In genomic region chr6:25023781-25024180, GRCh38 we compare ENCODE assay signal across 26 cellular contexts.
"Had no signal": no experiment of that assay in that cellular context is flagged by ENCODE, and none has a peak within 500 bp of the region (broad histone marks: within the 10 kb centered on the region; RNA-seq: fewer than 3 reads in every experiment).

No MANE protein-coding gene starts in this region.

- H3K4me2 ChIP-seq: hepatocyte, neural progenitor cell, smooth muscle cell had no signal

- ATAC-seq: heart right ventricle; mucosa of descending colon; naive thymus-derived CD4-positive, alpha-beta T cell; right lobe of liver; stimulated activated memory B cell treated with anti-CD40 and anti-IgM and Interleukin-4, amounts not matched to agents 10 μg/mL and 1 μg/mL and 100 μg/mL, for 72 hours; stimulated activated naive CD8-positive, alpha-beta T cell treated with anti-CD3 and anti-CD28 coated beads, Interleukin-15, amount 100 ng/mL, for 72 hours; upper lobe of right lung had no signal

- H3K4me3 ChIP-seq: heart right ventricle, hepatocyte, left ventricle myocardium inferior, lung, mucosa of descending colon, neural progenitor cell, ovary, right atrium auricular region, right lobe of liver, smooth muscle cell, thyroid gland, transverse colon, upper lobe of right lung had no signal

- H3K27ac Mint-ChIP-seq: nephron progenitor cell, neural progenitor cell, progenitor cell of endocrine pancreas had no signal

- H3K36me3 Mint-ChIP-seq: neural progenitor cell had no signal

- H3K9me3 ChIP-seq: heart right ventricle, left ventricle myocardium inferior, mucosa of descending colon, ovary, right atrium auricular region, right lobe of liver, thyroid gland, transverse colon, upper lobe of right lung had no signal

- H3K4me1 ChIP-seq: left ventricle myocardium inferior, neural progenitor cell, right atrium auricular region, right lobe of liver had no signal

- H3K36me3 ChIP-seq: heart right ventricle, left ventricle myocardium inferior, neural progenitor cell, ovary, right atrium auricular region, right lobe of liver, thyroid gland, transverse colon, upper lobe of right lung had no signal

- H3K27me3 Mint-ChIP-seq: naive thymus-derived CD4-positive, alpha-beta T cell; progenitor cell of endocrine pancreas; stimulated activated memory B cell treated with anti-CD40 and anti-IgM and Interleukin-4, amounts not matched to agents 10 μg/mL and 1 μg/mL and 100 μg/mL, for 72 hours; stimulated activated naive CD8-positive, alpha-beta T cell treated with anti-CD3 and anti-CD28 coated beads, Interleukin-15, amount 100 ng/mL, for 72 hours had no signal

- H3K9ac ChIP-seq: neural progenitor cell had no signal

- H3K9me3 Mint-ChIP-seq: naive thymus-derived CD4-positive, alpha-beta T cell; neural progenitor cell; stimulated activated memory B cell treated with anti-CD40 and anti-IgM and Interleukin-4, amounts not matched to agents 10 μg/mL and 1 μg/mL and 100 μg/mL, for 72 hours; stimulated activated naive CD8-positive, alpha-beta T cell treated with anti-CD3 and anti-CD28 coated beads, Interleukin-15, amount 100 ng/mL, for 72 hours had no signal

- H3K27ac ChIP-seq: heart right ventricle, hepatocyte, left ventricle myocardium inferior, neural progenitor cell, ovary, right atrium auricular region, right lobe of liver, thyroid gland, transverse colon, upper lobe of right lung had no signal

- H3K27me3 ChIP-seq: hepatocyte, neural progenitor cell, ovary, right atrium auricular region, right lobe of liver, thyroid gland, transverse colon, upper lobe of right lung had no signal

- H2AFZ ChIP-seq: hepatocyte, neural progenitor cell had no signal

- DNase-seq: heart right ventricle; islet precursor cell; left ventricle myocardium inferior; midbrain; mucosa of descending colon; naive thymus-derived CD4-positive, alpha-beta T cell; nephron progenitor cell; ovary; right lobe of liver; stimulated activated CD4-positive, alpha-beta T cell treated with anti-CD3 and anti-CD28 coated beads, Interleukin-1b, Interleukin-23, amount 100 ng/mL, for 48 hours; stimulated activated CD4-positive, alpha-beta T cell treated with anti-CD3 and anti-CD28 coated beads, Interleukin-2, amount 100 ng/mL, for 48 hours; stimulated activated CD4-positive, alpha-beta T cell treated with anti-CD3 and anti-CD28 coated beads, Interleukin-4, amount 100 ng/mL, for 4 hours; stimulated activated CD8-positive, alpha-beta memory T cell treated with anti-CD3 and anti-CD28 coated beads, Interleukin-4, amount 100 ng/mL, for 48 hours; stimulated activated naive CD4-positive, alpha-beta T cell treated with Interleukin-2 at 50 U/mL for 16 hours; stimulated activated naive CD8-positive, alpha-beta T cell treated with anti-CD3 and anti-CD28 coated beads, Interleukin-15, amount 100 ng/mL, for 72 hours; substantia nigra; thyroid gland; transverse colon; upper lobe of right lung had no signal

- H3K4me3 Mint-ChIP-seq: naive thymus-derived CD4-positive, alpha-beta T cell; nephron progenitor cell; neural progenitor cell; stimulated activated memory B cell treated with anti-CD40 and anti-IgM and Interleukin-4, amounts not matched to agents 10 μg/mL and 1 μg/mL and 100 μg/mL, for 72 hours had no signal

- H3K79me2 ChIP-seq: hepatocyte had no signal
